Comparison of ENCODE assay signal across 1 cellular context in the genomic region with DNA sequence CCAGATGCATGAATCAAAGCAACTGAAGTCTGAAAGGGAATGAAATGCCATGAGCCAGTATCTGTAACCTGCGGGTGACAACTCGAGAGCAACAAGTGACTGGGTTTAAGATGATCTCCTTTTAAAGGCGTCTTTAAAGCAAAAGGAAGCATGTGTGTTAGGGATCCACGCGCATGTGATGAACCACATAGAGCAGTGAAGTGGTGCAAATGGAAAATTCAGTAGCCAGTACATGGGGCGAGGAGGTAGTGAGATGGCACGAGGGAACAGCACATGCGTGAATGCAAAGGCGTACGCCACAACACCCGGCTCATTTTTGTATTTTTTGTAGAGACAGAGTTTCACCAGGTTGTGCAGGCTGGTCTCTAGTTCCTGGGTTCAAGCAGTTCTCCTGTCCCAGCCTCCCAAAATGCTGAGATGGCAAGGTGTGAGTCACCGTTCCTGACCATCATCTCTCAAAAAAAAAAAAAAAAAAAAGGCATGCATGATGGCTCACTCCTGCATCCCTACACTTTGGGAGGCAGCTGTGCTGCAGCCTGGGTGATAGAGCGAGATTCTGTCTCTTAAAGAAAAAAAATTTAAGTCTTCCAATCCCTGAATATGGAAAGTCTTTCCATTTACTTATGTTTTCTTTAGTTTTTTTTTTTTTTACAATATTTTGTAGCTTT.
TF ChIP-seq lines count a peak whose summit lies in the region.

No MANE protein-coding gene starts in this region.

TF ChIP-seq in H1, 55 proteins besides CTCF, POLR2A, EP300 and RAD21:
- no peak for TF ChIP-seq GTF2F1 (IDR thresholded peaks at IDR 0.05; ENCODE audit: borderline replicate concordance, low read depth, low read length)
- no peak for TF ChIP-seq EGR1 (IDR thresholded peaks at IDR 0.05; ENCODE audit: borderline replicate concordance, low read depth, low read length)
- no peak for TF ChIP-seq SRF (IDR thresholded peaks at IDR 0.05; ENCODE audit: low read depth, low read length)
- TF ChIP-seq NRF1 (IDR thresholded peaks at IDR 0.05; ENCODE audit: low read depth, low read length) = no peak
- no peak for TF ChIP-seq CREB1 (IDR thresholded peaks at IDR 0.05)
- no peak for TF ChIP-seq KDM5A (IDR thresholded peaks at IDR 0.05; ENCODE audit: low read length)
- TF ChIP-seq CBX5 (IDR thresholded peaks at IDR 0.05; ENCODE audit: low read depth, low read length) = no peak
- no peak for TF ChIP-seq SIRT6 (IDR thresholded peaks at IDR 0.05; ENCODE audit: low read length)
- no peak for TF ChIP-seq YY1 (IDR thresholded peaks at IDR 0.05; ENCODE audit: low read depth, low read length)
- TF ChIP-seq RFX5 (IDR thresholded peaks at IDR 0.05; ENCODE audit: borderline replicate concordance, low read depth, low read length) = no peak
- TF ChIP-seq HDAC2 (IDR thresholded peaks at IDR 0.05; ENCODE audit: borderline replicate concordance in 1 of 2, low read depth in 2 of 2, low read length in 2 of 2) = no peak
- TF ChIP-seq, protein P1, sequence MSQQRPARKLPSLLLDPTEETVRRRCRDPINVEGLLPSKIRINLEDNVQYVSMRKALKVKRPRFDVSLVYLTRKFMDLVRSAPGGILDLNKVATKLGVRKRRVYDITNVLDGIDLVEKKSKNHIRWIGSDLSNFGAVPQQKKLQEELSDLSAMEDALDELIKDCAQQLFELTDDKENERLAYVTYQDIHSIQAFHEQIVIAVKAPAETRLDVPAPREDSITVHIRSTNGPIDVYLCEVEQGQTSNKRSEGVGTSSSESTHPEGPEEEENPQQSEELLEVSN (IDR thresholded peaks at IDR 0.05) = no peak
- no peak for TF ChIP-seq CHD1 (IDR thresholded peaks at IDR 0.05; ENCODE audit: low read depth, low read length)
- no peak for TF ChIP-seq KDM1A (IDR thresholded peaks at IDR 0.05; ENCODE audit: borderline replicate concordance, low read length)
- no peak for TF ChIP-seq NANOG (IDR thresholded peaks at IDR 0.05; ENCODE audit: insufficient read depth, low read depth, low read length, poor library complexity, severe bottlenecking)
